In genomic region chr1:89512996-89513395, GRCh38 we compare ENCODE assay signal across 24 cellular contexts.
"Had no signal": no experiment of that assay in that cellular context is flagged by ENCODE, and none has a peak within 500 bp of the region (broad histone marks: within the 10 kb centered on the region; RNA-seq: fewer than 3 reads in every experiment).

No MANE protein-coding gene starts in this region.

- H3K27ac Mint-ChIP-seq: IgD-negative memory B cell, T-cell had no signal

- H3K27ac ChIP-seq: HL-60, RWPE1 had no signal

- DNase-seq: KBM-7, NCI-H1048, NCI-H1105 treated with DMSO at 0.1 percent for 48 hours, NCI-H1417 treated with DMSO at 0.1 percent for 48 hours, NCI-H146, NCI-H1694 treated with DMSO at 0.1 percent for 48 hours, NCI-H1930, NCI-H2081, NCI-H2107, NCI-H2171, NCI-H226, NCI-H446, NCI-H510A, NCI-H524 treated with DMSO at 0.1 percent for 48 hours, NCI-H69, NCI-H774, SHP77, SK-N-SH, SW 1271, T-cell had no signal

- H3K4me2 ChIP-seq: SK-N-SH had no signal

- FAIRE-seq: HTR-8/SVneo had no signal

- ATAC-seq: T-cell had no signal

- H3K4me3 Mint-ChIP-seq: IgD-negative memory B cell, T-cell had no signal

- H3K9me2 ChIP-seq: SK-N-SH had no signal

- H3K36me3 Mint-ChIP-seq: IgD-negative memory B cell had no signal

- H3K4me1 Mint-ChIP-seq: IgD-negative memory B cell, T-cell had no signal

- H3K9me3 ChIP-seq: SK-N-SH had no signal
